10 cellular contexts compared by ENCODE assay signal in genomic region chr7:123140561-123140960, GRCh38. TPM values are rescaled to one million over a fixed set of nuclear protein-coding genes. Genes with fewer than 3 reads are reported as not detected.
"Had no signal": no experiment of that assay in that cellular context is flagged by ENCODE, and none has a peak within 500 bp of the region (broad histone marks: within the 10 kb centered on the region; RNA-seq: fewer than 3 reads in every experiment).

No MANE protein-coding gene starts in this region.

- H3K4me3 ChIP-seq: GM23248 had no signal

- H3K4me2 ChIP-seq: KMS-11 had no signal

- DNase-seq: GM23248, H9, HCEC 1CT, Karpas-422, KBM-7 had no signal

- FAIRE-seq: H1, H54, HTR-8/SVneo had no signal

- H2AFZ ChIP-seq: GM23248 had no signal

- H3K9ac ChIP-seq: GM23248, KMS-11 had no signal

- H3K27ac ChIP-seq: GM23248, KMS-11 had no signal

RNA-seq across cellular contexts. Expression of gene SLC13A1, which starts 59.2 kb away (rescaled TPM):
- total RNA-seq: GM23248, H1, H9, HT-29 had no signal
- polyA plus RNA-seq: GM23248, H1 had no signal
